ENCODE assay signal across 1 cellular context in the genomic region with DNA sequence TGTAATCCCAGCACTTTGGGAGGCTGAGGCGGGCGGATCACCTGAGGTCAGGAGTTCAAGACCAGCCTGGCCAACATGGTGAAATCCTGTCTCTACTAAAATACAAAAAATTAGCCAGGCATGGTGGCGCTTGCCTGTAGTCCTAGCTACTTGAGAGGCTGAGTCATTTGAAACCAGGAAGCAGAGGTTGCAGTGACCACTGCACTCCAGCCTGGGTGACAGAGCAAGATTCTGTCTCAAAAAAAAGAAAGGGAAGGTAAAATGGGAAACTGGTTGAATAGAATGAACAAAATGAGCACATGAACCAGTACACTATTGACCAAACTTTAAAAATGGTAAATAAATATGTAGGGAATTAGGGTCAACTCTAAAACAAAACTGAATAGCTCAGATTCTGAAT.
A peak's percentile ranks its signal among the peaks of the same experiment; 100 is the strongest.
TF ChIP-seq lines count a peak whose summit lies in the region.
"Not testable (repeated sequence)": the region's sequence is repeated elsewhere in the genome, so short reads cannot be mapped to it uniquely, and the experiment has no call there.

No MANE protein-coding gene starts in this region.

TF ChIP-seq in K562, 482 proteins besides CTCF, POLR2A, EP300 and RAD21 (continued from another document):
- TF ChIP-seq, protein P1, sequence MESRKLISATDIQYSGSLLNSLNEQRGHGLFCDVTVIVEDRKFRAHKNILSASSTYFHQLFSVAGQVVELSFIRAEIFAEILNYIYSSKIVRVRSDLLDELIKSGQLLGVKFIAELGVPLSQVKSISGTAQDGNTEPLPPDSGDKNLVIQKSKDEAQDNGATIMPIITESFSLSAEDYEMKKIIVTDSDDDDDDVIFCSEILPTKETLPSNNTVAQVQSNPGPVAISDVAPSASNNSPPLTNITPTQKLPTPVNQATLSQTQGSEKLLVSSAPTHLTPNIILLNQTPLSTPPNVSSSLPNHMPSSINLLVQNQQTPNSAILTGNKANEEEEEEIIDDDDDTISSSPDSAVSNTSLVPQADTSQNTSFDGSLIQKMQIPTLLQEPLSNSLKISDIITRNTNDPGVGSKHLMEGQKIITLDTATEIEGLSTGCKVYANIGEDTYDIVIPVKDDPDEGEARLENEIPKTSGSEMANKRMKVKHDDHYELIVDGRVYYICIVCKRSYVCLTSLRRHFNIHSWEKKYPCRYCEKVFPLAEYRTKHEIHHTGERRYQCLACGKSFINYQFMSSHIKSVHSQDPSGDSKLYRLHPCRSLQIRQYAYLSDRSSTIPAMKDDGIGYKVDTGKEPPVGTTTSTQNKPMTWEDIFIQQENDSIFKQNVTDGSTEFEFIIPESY (CRISPR knock-in tag; IDR thresholded peaks at IDR 0.05), result 0 out of 2 replicates have a peak, but pooled peaks have one; percentile 12
- TF ChIP-seq DMBX1 (CRISPR knock-in tag; IDR thresholded peaks at IDR 0.05; ENCODE audit: borderline replicate concordance) (0 out of 2 replicates have a peak, but pooled peaks have one; percentile 51), MAZ (CRISPR knock-in tag; conservative IDR thresholded peaks at IDR 0.05 in 1 of 2, IDR thresholded peaks at IDR 0.05 in 1 of 2) (peak in 1 of 2 experiments; percentile 21; a peak in 1 of 4 replicates), SMARCA4 (IDR thresholded peaks at IDR 0.05) (peak; percentile 43; the same call in 1 of the 2 replicates), ARID1B (IDR thresholded peaks at IDR 0.05) (peak; percentile 46), MAFG (tag; conservative IDR thresholded peaks at IDR 0.05) (peak; percentile 38; the same call in 1 of the 2 replicates), EHMT2 (IDR thresholded peaks at IDR 0.05) (peak; percentile 57; the same call in 1 of the 2 replicates), ZNF316 (IDR thresholded peaks at IDR 0.05) (peak; percentile 72), ZNF384 (IDR thresholded peaks at IDR 0.05; ENCODE audit: low read depth, low read length) (peak; percentile 33)
- TF ChIP-seq, protein P2, sequence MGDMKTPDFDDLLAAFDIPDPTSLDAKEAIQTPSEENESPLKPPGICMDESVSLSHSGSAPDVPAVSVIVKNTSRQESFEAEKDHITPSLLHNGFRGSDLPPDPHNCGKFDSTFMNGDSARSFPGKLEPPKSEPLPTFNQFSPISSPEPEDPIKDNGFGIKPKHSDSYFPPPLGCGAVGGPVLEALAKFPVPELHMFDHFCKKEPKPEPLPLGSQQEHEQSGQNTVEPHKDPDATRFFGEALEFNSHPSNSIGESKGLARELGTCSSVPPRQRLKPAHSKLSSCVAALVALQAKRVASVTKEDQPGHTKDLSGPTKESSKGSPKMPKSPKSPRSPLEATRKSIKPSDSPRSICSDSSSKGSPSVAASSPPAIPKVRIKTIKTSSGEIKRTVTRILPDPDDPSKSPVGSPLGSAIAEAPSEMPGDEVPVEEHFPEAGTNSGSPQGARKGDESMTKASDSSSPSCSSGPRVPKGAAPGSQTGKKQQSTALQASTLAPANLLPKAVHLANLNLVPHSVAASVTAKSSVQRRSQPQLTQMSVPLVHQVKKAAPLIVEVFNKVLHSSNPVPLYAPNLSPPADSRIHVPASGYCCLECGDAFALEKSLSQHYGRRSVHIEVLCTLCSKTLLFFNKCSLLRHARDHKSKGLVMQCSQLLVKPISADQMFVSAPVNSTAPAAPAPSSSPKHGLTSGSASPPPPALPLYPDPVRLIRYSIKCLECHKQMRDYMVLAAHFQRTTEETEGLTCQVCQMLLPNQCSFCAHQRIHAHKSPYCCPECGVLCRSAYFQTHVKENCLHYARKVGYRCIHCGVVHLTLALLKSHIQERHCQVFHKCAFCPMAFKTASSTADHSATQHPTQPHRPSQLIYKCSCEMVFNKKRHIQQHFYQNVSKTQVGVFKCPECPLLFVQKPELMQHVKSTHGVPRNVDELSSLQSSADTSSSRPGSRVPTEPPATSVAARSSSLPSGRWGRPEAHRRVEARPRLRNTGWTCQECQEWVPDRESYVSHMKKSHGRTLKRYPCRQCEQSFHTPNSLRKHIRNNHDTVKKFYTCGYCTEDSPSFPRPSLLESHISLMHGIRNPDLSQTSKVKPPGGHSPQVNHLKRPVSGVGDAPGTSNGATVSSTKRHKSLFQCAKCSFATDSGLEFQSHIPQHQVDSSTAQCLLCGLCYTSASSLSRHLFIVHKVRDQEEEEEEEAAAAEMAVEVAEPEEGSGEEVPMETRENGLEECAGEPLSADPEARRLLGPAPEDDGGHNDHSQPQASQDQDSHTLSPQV (IDR thresholded peaks at IDR 0.05), result 0 out of 2 replicates have a peak, but pooled peaks have one; percentile 17
- TF ChIP-seq, protein P3, sequence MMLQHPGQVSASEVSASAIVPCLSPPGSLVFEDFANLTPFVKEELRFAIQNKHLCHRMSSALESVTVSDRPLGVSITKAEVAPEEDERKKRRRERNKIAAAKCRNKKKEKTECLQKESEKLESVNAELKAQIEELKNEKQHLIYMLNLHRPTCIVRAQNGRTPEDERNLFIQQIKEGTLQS (IDR thresholded peaks at IDR 0.05), result peak; percentile 56; the same call in 1 of the 2 replicates
- TF ChIP-seq, protein P3 (CRISPR knock-in tag; conservative IDR thresholded peaks at IDR 0.05), result not testable (repeated sequence)
